2 cellular contexts compared by ENCODE assay signal in the genomic region with DNA sequence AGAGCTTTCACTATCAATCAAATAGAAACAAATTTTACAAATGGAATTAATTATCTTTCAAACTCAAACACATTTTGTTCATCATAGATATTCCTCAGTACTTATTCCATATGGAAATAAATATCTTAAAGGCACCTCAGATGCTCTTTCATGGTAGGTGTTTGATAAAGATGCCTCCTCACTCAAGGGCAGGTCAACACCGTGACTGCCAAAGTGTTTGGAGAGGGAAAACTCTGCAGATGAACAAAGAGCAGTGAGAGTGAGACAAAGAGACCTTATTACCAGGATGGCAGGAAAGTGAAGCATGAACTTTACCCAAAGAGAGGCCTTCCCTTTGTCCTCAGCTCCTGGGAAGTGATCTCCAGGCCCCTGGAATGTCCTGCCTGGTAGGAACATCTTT. TPM values are rescaled to one million over a fixed set of nuclear protein-coding genes. Genes with fewer than 3 reads are reported as not detected.
"Had no signal": no experiment of that assay in that cellular context is flagged by ENCODE, and none has a peak within 500 bp of the region (broad histone marks: within the 10 kb centered on the region; RNA-seq: fewer than 3 reads in every experiment).

No MANE protein-coding gene starts in this region.

RNA-seq across cellular contexts. Expression of a gene that starts 26.8 kb away (rescaled TPM):
- total RNA-seq: MCF 10A, NCI-H460 had no signal
